Comparison of ENCODE assay signal across 8 cellular contexts in genomic region chr7:43834463-43835251, GRCh38. TPM values are rescaled to one million over a fixed set of nuclear protein-coding genes. Genes with fewer than 3 reads are reported as not detected.
DNase-seq lines count a peak whose midpoint lies in the region; ATAC-seq and TF ChIP-seq lines count a peak whose summit lies in the region.

No MANE protein-coding gene starts in this region.

- peak overlapping the region; percentile 58 for H2AFZ ChIP-seq in PC-9
- peak overlapping the region; percentile 46 for H2AFZ ChIP-seq in osteoblast (ENCODE audit: low read length)

- 56 to 58% methylated on average over 8 of the region's 8 CpGs for WGBS in esophagus squamous epithelium, 2 donors

- H3K36me3 ChIP-seq in PC-9 (ENCODE audit: low read depth) (no peaks in the 10 kb centered on the region), adipocyte (ENCODE audit: control insufficient read depth, insufficient read depth, low read length, severe bottlenecking) (no peaks in the 10 kb centered on the region), osteoblast (ENCODE audit: insufficient read depth, low read length) (no peaks in the 10 kb centered on the region), esophagus squamous epithelium (no peaks in the 10 kb centered on the region)

- peak overlapping the region; percentile 54 for H3K4me2 ChIP-seq in PC-9
- H3K4me2 ChIP-seq in osteoblast (ENCODE audit: insufficient read depth, low read length) = peak overlapping the region; percentile 15

- no peaks in the 10 kb centered on the region for H3K27me3 ChIP-seq in PC-9 (ENCODE audit: insufficient read depth, low read depth)
- no peaks in the 10 kb centered on the region for H3K27me3 ChIP-seq in adipocyte (replicated peaks; ENCODE audit: control insufficient read depth, insufficient read depth, low read length)
- H3K27me3 ChIP-seq in osteoblast (ENCODE audit: insufficient read depth, low read length) = no peaks in the 10 kb centered on the region
- peaks cover 0 to under 1% (median 0%) of the 10 kb centered on the region in 4 donors for H3K27me3 ChIP-seq in esophagus squamous epithelium

- H3K9me2 ChIP-seq in PC-9 (ENCODE audit: insufficient read depth) = no peaks in the 10 kb centered on the region

- intact Hi-C loops in PC-9 (cut with micrococcal nuclease; ENCODE audit: unreplicated experiment) = loop anchor here (5.0 kb wide), 3 partner anchors 187 to 1892 kb away; no protein-coding TSS in a partner anchor
- intact Hi-C loops in esophagus squamous epithelium (cut with DNase I) = loop anchor here (10.0 kb wide), 2 partner anchors 110 to 250 kb away; partner anchors contain the start of genes COA1 and STK17A

- POLR2A ChIA-PET in PC-9 (lab: Charles Lee; ENCODE audit: unreplicated experiment) = interaction anchor here (0.6 kb wide), 1 partner anchor 252 kb away, joined by 4 read pairs; the partner anchor contains the start of gene STK17A

- peaks cover 8% of the 10 kb centered on the region; the same call in 1 of the 2 replicates for H3F3A ChIP-seq in PC-9 (ENCODE audit: insufficient read depth, low read depth)

- peak; percentile 68 for DNase-seq in GM12864 (ENCODE audit: low read depth)
- peak in 1 of 2 experiments; percentile 83 for DNase-seq in PC-9
- no peak for DNase-seq in adipocyte (ENCODE audit: low read depth)
- no peak for DNase-seq in osteoblast (ENCODE audit: insufficient read length, low spot score, missing footprints)
- DNase-seq in HPDE6-E6E7 (ENCODE audit: extremely low spot score) = no peak
- DNase-seq in esophagus squamous epithelium (lab: John Stamatoyannopoulos, UW) = no peak
- DNase-seq in GM19240 (ENCODE audit: insufficient read length, low spot score) = no peak

- H3K79me2 ChIP-seq in PC-9 (ENCODE audit: low read depth) (no peaks in the 10 kb centered on the region), osteoblast (ENCODE audit: insufficient read depth, low read length) (no peaks in the 10 kb centered on the region)

- CTCF ChIA-PET in PC-9 (lab: Charles Lee) = interaction anchor here (0.6 to 2.0 kb wide), 4 partner anchors 134 to 459 kb away, joined by 3 to 10 read pairs (median 3); partner anchors contain the start of gene STK17A

- H3K4me3 ChIP-seq in GM12864 (ENCODE audit: low read depth, low read length) (peak overlapping the region; percentile 34), PC-9 (peak overlapping the region; percentile 36; the same call in 1 of the 2 replicates), adipocyte (ENCODE audit: low read length) (peak overlapping the region; percentile 25), osteoblast (ENCODE audit: insufficient read depth, low read length) (peak overlapping the region; percentile 19), esophagus squamous epithelium (peak overlapping the region in 2 of 4 donors; percentile 12 to 57)

- BruUV-seq in PC-9 (replicated peaks; lab: Mats Ljungman, UMichigan) = no TSS peak

- no peak for TF ChIP-seq POLR2A in esophagus squamous epithelium (IDR thresholded peaks at IDR 0.05)

- H3K4me1 ChIP-seq in PC-9 (replicated peaks; ENCODE audit: insufficient read depth) (no peaks in the 10 kb centered on the region; the same call in 1 of the 2 replicates), adipocyte (ENCODE audit: control insufficient read depth, insufficient read depth, low read length) (peaks cover 4% of the 10 kb centered on the region), osteoblast (ENCODE audit: insufficient read depth, low read length) (no peaks in the 10 kb centered on the region), esophagus squamous epithelium (peaks cover 0 to 9% (median 4%) of the 10 kb centered on the region in 3 donors)

- H3K27ac ChIP-seq in PC-9 = no peak overlapping the region
- no peak overlapping the region for H3K27ac ChIP-seq in osteoblast (ENCODE audit: low read depth, low read length)
- H3K27ac ChIP-seq in esophagus squamous epithelium = peak overlapping the region in 1 of 4 donors; percentile 10

- H4K20me1 ChIP-seq in PC-9 (ENCODE audit: insufficient read depth) (no peaks in the 10 kb centered on the region), osteoblast (ENCODE audit: insufficient read depth, low read length) (no peaks in the 10 kb centered on the region)

- H3K9ac ChIP-seq in adipocyte (ENCODE audit: low read length) = no peak overlapping the region

- TF ChIP-seq CTCF in GM12864 (IDR thresholded peaks at IDR 0.05; ENCODE audit: low read depth, low read length, missing control alignments) (no peak), PC-9 (conservative IDR thresholded peaks at IDR 0.05) (no peak), osteoblast (IDR thresholded peaks at IDR 0.05; ENCODE audit: extremely low read depth, low read depth, low read length) (no peak), esophagus squamous epithelium (IDR thresholded peaks at IDR 0.05) (no peak)

- H3K9me3 ChIP-seq in PC-9 (ENCODE audit: insufficient read depth, low read depth) (peaks cover 8% of the 10 kb centered on the region; the same call in 1 of the 2 replicates), adipocyte (ENCODE audit: control insufficient read depth, low read length) (peaks cover 7% of the 10 kb centered on the region), osteoblast (ENCODE audit: low read depth, low read length) (no peaks in the 10 kb centered on the region), esophagus squamous epithelium (peaks cover 0 to 9% (median 0%) of the 10 kb centered on the region in 3 donors)

- ATAC-seq in HG02678 (IDR thresholded peaks at IDR 0.05; ENCODE audit: unreplicated experiment) = peak; percentile 61

RNA-seq across cellular contexts. Expression of gene MRPS24, which starts 34.7 kb away (rescaled TPM):
- total RNA-seq in PC-9 (2021) (239 and 301 TPM in 2 replicates), osteoblast (69.0 and 93.7 TPM in 2 replicates), esophagus squamous epithelium (100 to 1,000 TPM in 3 of 4 donors, 10 to 100 TPM in 1; 86.0 to 144 (median 117) TPM)
